ENCODE assay signal across 14 cellular contexts in genomic region chr4:89054627-89055026, GRCh38. TPM values are rescaled to one million over a fixed set of nuclear protein-coding genes. Genes with fewer than 3 reads are reported as not detected.
DNase-seq lines count a peak whose midpoint lies in the region; ATAC-seq, FAIRE-seq and TF ChIP-seq lines count a peak whose summit lies in the region.
"Had no signal": no experiment of that assay in that cellular context is flagged by ENCODE, and none has a peak within 500 bp of the region (broad histone marks: within the 10 kb centered on the region; RNA-seq: fewer than 3 reads in every experiment).

No MANE protein-coding gene starts in this region.

- H3K36me3 Mint-ChIP-seq in activated T-helper 17 cell treated with anti-CD3 and anti-CD28 coated beads, Interleukin-2, amount 50 U/mL, for 72 hours (ENCODE audit: low read depth): no peaks in the 10 kb centered on the region
- H3K36me3 Mint-ChIP-seq in activated T-cell treated with anti-CD3 and anti-CD28 coated beads, Interleukin-2, amount 50 U/mL, for 4 hours (ENCODE audit: insufficient read depth): no peaks in the 10 kb centered on the region

- H3K4me3 ChIP-seq in HEK293 (ENCODE audit: low read depth, low read length): no peak overlapping the region
- H3K4me3 ChIP-seq in iPS-20b (ENCODE audit: low read length): peak overlapping the region; percentile 83
- no peak overlapping the region for H3K4me3 ChIP-seq in small intestine (ENCODE audit: low read depth in 1 of 2, low read length in 2 of 2)
- no peak overlapping the region for H3K4me3 ChIP-seq in left ventricle myocardium inferior
- H3K4me3 ChIP-seq: ovary had no signal

- 7 to 32% (median 19%) methylated on average over 1 of the region's 1 CpG for WGBS in small intestine, 3 donors

- DNase-seq in small intestine: peak; percentile 17
- DNase-seq in left ventricle myocardium inferior: no peak
- no peak for DNase-seq in putamen (ENCODE audit: low spot score)
- DNase-seq in activated T-cell treated with anti-CD3 and anti-CD28 coated beads, Interleukin-2, amount 50 U/mL, for 4 hours: no peak
- DNase-seq: activated naive CD8-positive, alpha-beta T cell treated with anti-CD3 and anti-CD28 coated beads, Interleukin-2, amount 10 ng/mL, durations not matched to agents 7 days and 5 days; DMS153; H7; NCI-H187; NCI-H446; NK-92 treated with Interleukin-12 subunit alpha and Interleukin-12 subunit beta, amount 100 ng/mL, for 24 hours; ovary had no signal

- peak overlapping the region; percentile 83; the same call in 1 of the 2 replicates for H3K9ac ChIP-seq in iPS-20b (ENCODE audit: low read depth, low read length)

- no peaks in the 10 kb centered on the region for H3K9me3 Mint-ChIP-seq in activated T-helper 17 cell treated with anti-CD3 and anti-CD28 coated beads, Interleukin-2, amount 50 U/mL, for 72 hours
- peaks cover 4% of the 10 kb centered on the region for H3K9me3 Mint-ChIP-seq in activated T-cell treated with anti-CD3 and anti-CD28 coated beads, Interleukin-2, amount 50 U/mL, for 4 hours

- peaks cover 6% of the 10 kb centered on the region for H3K27me3 Mint-ChIP-seq in activated T-helper 17 cell treated with anti-CD3 and anti-CD28 coated beads, Interleukin-2, amount 50 U/mL, for 72 hours
- H3K27me3 Mint-ChIP-seq in activated T-cell treated with anti-CD3 and anti-CD28 coated beads, Interleukin-2, amount 50 U/mL, for 4 hours (ENCODE audit: low read depth): no peaks in the 10 kb centered on the region

- H3K4me1 ChIP-seq in HEK293 (ENCODE audit: control insufficient read depth, insufficient read depth, low read length) (no peaks in the 10 kb centered on the region), iPS-20b (ENCODE audit: insufficient read depth, low read length) (peaks cover 21% of the 10 kb centered on the region), small intestine (ENCODE audit: control insufficient read depth in 2 of 2, insufficient read depth in 1 of 2, low read depth in 1 of 2, low read length in 1 of 2) (no peaks in the 10 kb centered on the region), left ventricle myocardium inferior (peaks cover 30% of the 10 kb centered on the region)

- H3K27ac ChIP-seq in HEK293 (ENCODE audit: extremely low read depth, low read depth, low read length) (no peak overlapping the region), iPS-20b (ENCODE audit: low read length) (no peak overlapping the region), small intestine (ENCODE audit: low read depth in 1 of 2, low read length in 1 of 2) (no peak overlapping the region), left ventricle myocardium inferior (replicated peaks) (no peak overlapping the region)
- H3K27ac ChIP-seq: ovary had no signal

- CTCF ChIA-PET in HEK293 (lab: Yijun Ruan, JAX): interaction anchor here (0.7 to 1.4 kb wide), 3 partner anchors 106 to 381 kb away, joined by 3 to 4 read pairs (median 3); no protein-coding TSS in a partner anchor

- no peak for ATAC-seq in activated T-helper 17 cell treated with anti-CD3 and anti-CD28 coated beads, Interleukin-2, amount 50 U/mL, for 72 hours (replicated peaks)
- no peak for ATAC-seq in activated T-cell treated with anti-CD3 and anti-CD28 coated beads, Interleukin-2, amount 50 U/mL, for 4 hours

- intact Hi-C loops in left ventricle myocardium inferior (cut with micrococcal nuclease): no loop called here

- POLR2A ChIA-PET in HEK293 (lab: Yijun Ruan, JAX): interaction anchor here (1.4 kb wide), 1 partner anchor 13 kb away, joined by 5 read pairs; no protein-coding TSS in a partner anchor

- peak overlapping the region; percentile 20 for H3K27ac Mint-ChIP-seq in activated T-helper 17 cell treated with anti-CD3 and anti-CD28 coated beads, Interleukin-2, amount 50 U/mL, for 72 hours
- H3K27ac Mint-ChIP-seq: activated naive CD8-positive, alpha-beta T cell treated with anti-CD3 and anti-CD28 coated beads, Interleukin-2, amount 10 ng/mL, durations not matched to agents 7 days and 5 days had no signal

- H3K9me3 ChIP-seq in HEK293 (ENCODE audit: control insufficient read depth, insufficient read depth, low read depth, low read length) (no peaks in the 10 kb centered on the region), iPS-20b (ENCODE audit: insufficient read depth, low read depth, low read length) (no peaks in the 10 kb centered on the region), small intestine (ENCODE audit: control insufficient read depth, low read depth) (no peaks in the 10 kb centered on the region), left ventricle myocardium inferior (replicated peaks) (peaks cover 9% of the 10 kb centered on the region)
- H3K9me3 ChIP-seq: ovary had no signal

- TF ChIP-seq CTCF in HEK293 (tag by site-specific recombination; IDR thresholded peaks at IDR 0.05) (no peak), left ventricle myocardium inferior (IDR thresholded peaks at IDR 0.05; ENCODE audit: borderline replicate concordance) (no peak)

- H3K36me3 ChIP-seq in HEK293 (ENCODE audit: control insufficient read depth in 2 of 2, insufficient read depth in 1 of 2, low read length in 2 of 2) (no peaks in the 10 kb centered on the region), iPS-20b (ENCODE audit: insufficient read depth, low read depth, low read length) (no peaks in the 10 kb centered on the region), small intestine (ENCODE audit: control insufficient read depth in 2 of 2, insufficient read depth in 2 of 2, low read length in 2 of 2) (no peaks in the 10 kb centered on the region), left ventricle myocardium inferior (no peaks in the 10 kb centered on the region)
- H3K36me3 ChIP-seq: ovary had no signal

- no peaks in the 10 kb centered on the region for H3K4me1 Mint-ChIP-seq in activated T-helper 17 cell treated with anti-CD3 and anti-CD28 coated beads, Interleukin-2, amount 50 U/mL, for 72 hours
- H3K4me1 Mint-ChIP-seq in activated T-cell treated with anti-CD3 and anti-CD28 coated beads, Interleukin-2, amount 50 U/mL, for 4 hours (ENCODE audit: low read depth): peaks cover 3% of the 10 kb centered on the region

- no peak for FAIRE-seq in small intestine (lab: Jason Lieb, UNC)

- no peak overlapping the region for H3K4me3 Mint-ChIP-seq in activated T-helper 17 cell treated with anti-CD3 and anti-CD28 coated beads, Interleukin-2, amount 50 U/mL, for 72 hours
- no peak overlapping the region for H3K4me3 Mint-ChIP-seq in activated T-cell treated with anti-CD3 and anti-CD28 coated beads, Interleukin-2, amount 50 U/mL, for 4 hours
- H3K4me3 Mint-ChIP-seq: activated naive CD8-positive, alpha-beta T cell treated with anti-CD3 and anti-CD28 coated beads, Interleukin-2, amount 10 ng/mL, durations not matched to agents 7 days and 5 days had no signal

- H3K27me3 ChIP-seq in iPS-20b (ENCODE audit: insufficient read depth, low read length): no peaks in the 10 kb centered on the region
- H3K27me3 ChIP-seq in small intestine (ENCODE audit: control insufficient read depth in 2 of 2, insufficient read depth in 2 of 2, low read length in 2 of 2): no peaks in the 10 kb centered on the region
- H3K27me3 ChIP-seq in left ventricle myocardium inferior (ENCODE audit: low read depth): no peaks in the 10 kb centered on the region
- H3K27me3 ChIP-seq: ovary had no signal

TF ChIP-seq in HEK293, 187 proteins besides CTCF, POLR2A, EP300 and RAD21:
- no peak for TF ChIP-seq GLIS2 (tag by site-specific recombination; IDR thresholded peaks at IDR 0.05)
- no peak for TF ChIP-seq ZNF629 (tag by site-specific recombination; IDR thresholded peaks at IDR 0.05)
- TF ChIP-seq PRDM1 (tag by site-specific recombination; IDR thresholded peaks at IDR 0.05): 0 out of 2 replicates have a peak, but pooled peaks have one; percentile 15

RNA-seq across cellular contexts. Expression of gene FAM13A, which starts 2.4 kb away (rescaled TPM):
- 10 to 100 TPM in 1 of 2 donors, 1 to 10 TPM in 1; 6.7 to 91.4 TPM for total RNA-seq in activated T-helper 17 cell treated with anti-CD3 and anti-CD28 coated beads, Interleukin-2, amount 50 U/mL, for 72 hours
- polyA plus RNA-seq in small intestine: 10 to 100 TPM; 11.2 to 75.1 (median 41.6) TPM
- 16.9 TPM for total RNA-seq in left ventricle myocardium inferior
- under 1 TPM; 0.38 to 0.86 (median 0.63) TPM for total RNA-seq in activated T-cell treated with anti-CD3 and anti-CD28 coated beads, Interleukin-2, amount 50 U/mL, for 4 hours

RNA-seq across cellular contexts. Expression of gene TIGD2, which starts 56.7 kb away (rescaled TPM):
- total RNA-seq in activated T-helper 17 cell treated with anti-CD3 and anti-CD28 coated beads, Interleukin-2, amount 50 U/mL, for 72 hours: 1 to 10 TPM; 1.1 to 2.6 TPM
- 1 to 10 TPM; 4.1 to 5.6 (median 5.3) TPM for polyA plus RNA-seq in small intestine
- total RNA-seq in left ventricle myocardium inferior: 2.0 TPM
- 1 to 10 TPM; 2.9 to 3.9 (median 3.8) TPM for total RNA-seq in activated T-cell treated with anti-CD3 and anti-CD28 coated beads, Interleukin-2, amount 50 U/mL, for 4 hours
